Comparison of ENCODE assay signal across 9 cellular contexts in the genomic region with DNA sequence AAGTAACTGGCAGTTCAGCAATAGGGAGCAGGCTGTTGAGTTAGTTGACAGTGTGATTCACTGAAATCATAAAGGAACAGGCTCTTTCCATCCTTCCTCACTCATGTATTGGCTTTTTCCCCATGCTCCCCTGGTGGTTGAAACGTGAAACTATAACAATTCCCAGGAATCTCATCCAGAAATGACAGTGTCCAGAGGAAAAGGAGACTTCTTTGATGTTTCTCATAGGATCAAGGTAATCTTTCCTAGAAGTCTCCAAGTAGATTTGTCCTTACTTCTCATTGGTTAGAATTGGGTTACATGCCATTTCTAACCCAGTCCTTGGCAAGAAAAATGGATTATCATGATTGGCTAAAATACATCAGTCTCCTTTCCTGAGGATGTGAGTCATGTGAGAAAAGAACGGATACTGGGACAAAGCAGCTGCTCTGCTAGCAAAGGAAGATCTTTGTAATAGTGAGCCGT. TPM values are rescaled to one million over a fixed set of nuclear protein-coding genes. Genes with fewer than 3 reads are reported as not detected.
DNase-seq lines count a peak whose midpoint lies in the region; ATAC-seq and TF ChIP-seq lines count a peak whose summit lies in the region.
"Had no signal": no experiment of that assay in that cellular context is flagged by ENCODE, and none has a peak within 500 bp of the region (broad histone marks: within the 10 kb centered on the region; RNA-seq: fewer than 3 reads in every experiment).

No MANE protein-coding gene starts in this region.

- no peak overlapping the region for H2BK120ac ChIP-seq in H9 (ENCODE audit: low read depth, low read length, poor library complexity, severe bottlenecking)

- H3K79me2 ChIP-seq in H9 (ENCODE audit: insufficient read depth, low read length), result no peaks in the 10 kb centered on the region

- H3K4me2 ChIP-seq in H9 (ENCODE audit: insufficient read depth, insufficient read length, low read length), result no peak overlapping the region

- H2AFZ ChIP-seq in H9 (ENCODE audit: low read length), result no peak overlapping the region

- H2BK20ac ChIP-seq in H9 (ENCODE audit: low read depth, low read length, poor library complexity, severe bottlenecking), result no peak overlapping the region

- DNase-seq in H9 (no peak), SW480 (ENCODE audit: low spot score) (peak; percentile 58), glutamatergic neuron (no peak), smooth muscle cell of the brain vasculature (ENCODE audit: low read depth, low spot score) (peak; percentile 45), Ammon's horn (ENCODE audit: low spot score) (no peak)
- DNase-seq: activated T-cell treated with anti-CD3 and anti-CD28 coated beads, Interleukin-2, amount 50 U/mL, for 48 hours had no signal

- H3K4me1 ChIP-seq in H9 (ENCODE audit: insufficient read depth, low read length), result no peaks in the 10 kb centered on the region

- no peak overlapping the region for H2AK5ac ChIP-seq in H9 (ENCODE audit: insufficient read length, low read length)

- no peak overlapping the region for H3K27ac ChIP-seq in H9 (ENCODE audit: insufficient read length, low read depth, low read length)

- no peaks in the 10 kb centered on the region for H3K27me3 Mint-ChIP-seq in H9 (ENCODE audit: low read depth)
- peaks cover 2% of the 10 kb centered on the region for H3K27me3 Mint-ChIP-seq in glutamatergic neuron (ENCODE audit: unreplicated experiment)

- no peak overlapping the region for H4K91ac ChIP-seq in H9 (ENCODE audit: insufficient read length, low read depth, low read length)

- no peak overlapping the region for H2BK15ac ChIP-seq in H9 (ENCODE audit: low read depth, low read length)

- ATAC-seq in GM18861 (IDR thresholded peaks at IDR 0.05; ENCODE audit: unreplicated experiment), result no peak
- ATAC-seq in HG02642 (IDR thresholded peaks at IDR 0.05; ENCODE audit: poor library complexity, unreplicated experiment), result no peak
- ATAC-seq in GM21360 (IDR thresholded peaks at IDR 0.05; ENCODE audit: unreplicated experiment), result no peak

- no peak overlapping the region for H3K14ac ChIP-seq in H9 (ENCODE audit: insufficient read depth, low read length)

- H3K27me3 ChIP-seq in H9 (ENCODE audit: insufficient read depth, low read length), result no peaks in the 10 kb centered on the region

- TF ChIP-seq CTCF in H9 (conservative IDR thresholded peaks at IDR 0.05), result peak; percentile 61
- peak; percentile 80 for TF ChIP-seq CTCF in glutamatergic neuron (IDR thresholded peaks at IDR 0.05; ENCODE audit: partially characterized antibody, unreplicated experiment)

- H3K27ac Mint-ChIP-seq in H9, result no peak overlapping the region
- H3K27ac Mint-ChIP-seq in glutamatergic neuron (ENCODE audit: unreplicated experiment), result peak overlapping the region; percentile 57

- H3K79me1 ChIP-seq in H9 (ENCODE audit: insufficient read depth, low read depth, low read length, poor library complexity, severe bottlenecking), result no peaks in the 10 kb centered on the region

- no peak overlapping the region for H3K9ac ChIP-seq in H9 (ENCODE audit: extremely low read depth, insufficient read length, low read length)

- H3K9me3 ChIP-seq in H9 (ENCODE audit: control insufficient read depth, low read depth, low read length), result no peaks in the 10 kb centered on the region

- peaks cover 29 to 78% (median 47%) of the 10 kb centered on the region in 3 experiments; a peak in 6 of 7 replicates for H3K36me3 Mint-ChIP-seq in H9 (ENCODE audit: insufficient read depth in 1 of 3, low read depth in 3 of 3)
- no peaks in the 10 kb centered on the region for H3K36me3 Mint-ChIP-seq in glutamatergic neuron (ENCODE audit: unreplicated experiment)

- H4K8ac ChIP-seq in H9 (replicated peaks; ENCODE audit: insufficient read length, low read depth, low read length), result no peak overlapping the region

- no peaks in the 10 kb centered on the region for H3K23me2 ChIP-seq in H9 (ENCODE audit: insufficient read length, low read depth, low read length, poor library complexity, severe bottlenecking)

- no peak overlapping the region for H2BK5ac ChIP-seq in H9 (ENCODE audit: insufficient read length, low read length)

- no peak overlapping the region for H3T11ph ChIP-seq in H9 (ENCODE audit: low read length)

- H3K4ac ChIP-seq in H9 (ENCODE audit: low read depth, low read length), result no peak overlapping the region

- H4K5ac ChIP-seq in H9 (ENCODE audit: insufficient read length, low read depth, low read length), result no peak overlapping the region

- H3K18ac ChIP-seq in H9 (ENCODE audit: insufficient read length, low read depth, low read length), result no peak overlapping the region

- H3K4me1 Mint-ChIP-seq in H9 (peaks cover 0 to 4% of the 10 kb centered on the region in 2 experiments; a peak in 3 of 4 replicates), glutamatergic neuron (ENCODE audit: low read depth, unreplicated experiment) (peaks cover 4% of the 10 kb centered on the region)

- no CpG with 5 or more reads among the region's 3 CpGs for WGBS in H9 (ENCODE audit: extremely low coverage, insufficient read length, low lambda C conversion rate)

- H4K20me1 ChIP-seq in H9 (ENCODE audit: control insufficient read depth, insufficient read depth, insufficient read length), result no peaks in the 10 kb centered on the region

- H3K23ac ChIP-seq in H9 (ENCODE audit: insufficient read length, low read depth, low read length), result no peak overlapping the region

- H3K4me3 Mint-ChIP-seq in H9 (no peak overlapping the region), glutamatergic neuron (ENCODE audit: unreplicated experiment) (no peak overlapping the region)

- H2BK12ac ChIP-seq in H9 (ENCODE audit: insufficient read length, low read depth, low read length), result no peak overlapping the region

- H3K9me3 Mint-ChIP-seq in H9, result no peaks in the 10 kb centered on the region
- H3K9me3 Mint-ChIP-seq in glutamatergic neuron (ENCODE audit: unreplicated experiment), result no peaks in the 10 kb centered on the region

- no peak overlapping the region for H3K56ac ChIP-seq in H9 (ENCODE audit: insufficient read length, low read depth, low read length)

RNA-seq across cellular contexts. Expression of gene TTC19, which starts 14.4 kb away (rescaled TPM):
- 59.5 and 64.3 TPM in 2 replicates for total RNA-seq in H9 (2021)
- 35.9 TPM for total RNA-seq in glutamatergic neuron (ENCODE audit: unreplicated experiment)

RNA-seq across cellular contexts. Expression of gene ZSWIM7, which starts 14.5 kb away (rescaled TPM):
- 35.8 and 37.8 TPM in 2 replicates for total RNA-seq in H9 (2021)
- total RNA-seq in glutamatergic neuron (ENCODE audit: unreplicated experiment), result 29.0 TPM

Comparison
In these comparisons a context has a peak if more than half of its experiments do, and no peak if none do; other contexts are left out.
1. DNase-seq: peak in SW480 (single experiment) and smooth muscle cell of the brain vasculature (single experiment); none in H9 (single experiment), glutamatergic neuron (single experiment) and Ammon's horn (single experiment).